In the genomic region with DNA sequence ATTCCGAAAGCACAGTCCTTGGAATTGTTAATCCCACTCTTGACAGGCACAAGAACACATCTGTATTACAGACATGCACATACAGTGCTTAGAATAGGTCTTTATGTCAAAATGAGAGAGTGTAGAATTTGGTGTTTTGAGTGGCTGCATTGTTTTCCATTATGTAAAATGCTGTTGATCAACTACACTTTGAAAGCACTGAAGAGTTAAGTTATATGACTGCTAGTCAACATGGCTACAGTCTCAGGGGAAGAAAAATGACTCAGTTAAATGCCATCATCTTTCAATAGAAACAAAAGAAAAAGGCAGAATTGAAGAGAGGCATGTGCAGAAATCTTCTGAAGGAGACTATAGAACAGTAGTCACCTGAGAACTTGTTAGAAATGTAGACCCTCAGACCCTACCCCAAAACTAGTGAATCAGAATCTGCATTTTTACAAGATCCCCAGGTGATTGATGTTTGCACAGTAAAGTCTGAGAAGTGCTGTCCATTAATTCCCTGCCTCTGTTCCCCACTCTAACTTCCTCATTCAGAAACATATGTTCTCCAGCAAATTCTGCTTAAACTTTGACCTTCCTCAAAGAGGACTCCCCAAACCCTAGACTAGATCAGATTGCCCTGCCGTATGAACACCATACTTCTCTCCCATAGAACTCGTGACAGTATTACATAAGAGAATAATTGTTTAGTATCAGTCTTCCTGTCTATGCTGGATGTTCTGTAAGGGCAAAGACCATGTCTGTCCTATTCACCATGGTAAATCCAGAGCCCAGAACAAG, we compare ENCODE assay signal across 1 cellular context.
TF ChIP-seq lines count a peak whose summit lies in the region.

No MANE protein-coding gene starts in this region.

TF ChIP-seq in A549, 52 proteins besides CTCF, POLR2A, EP300 and RAD21 (continued from another document):
- no peak for TF ChIP-seq REST (IDR thresholded peaks at IDR 0.05)
- TF ChIP-seq KDM5A (IDR thresholded peaks at IDR 0.05) = no peak
TF ChIP-seq in A549: peak in this region for 0.
